ENCODE assay signal across 1 cellular context in the genomic region with DNA sequence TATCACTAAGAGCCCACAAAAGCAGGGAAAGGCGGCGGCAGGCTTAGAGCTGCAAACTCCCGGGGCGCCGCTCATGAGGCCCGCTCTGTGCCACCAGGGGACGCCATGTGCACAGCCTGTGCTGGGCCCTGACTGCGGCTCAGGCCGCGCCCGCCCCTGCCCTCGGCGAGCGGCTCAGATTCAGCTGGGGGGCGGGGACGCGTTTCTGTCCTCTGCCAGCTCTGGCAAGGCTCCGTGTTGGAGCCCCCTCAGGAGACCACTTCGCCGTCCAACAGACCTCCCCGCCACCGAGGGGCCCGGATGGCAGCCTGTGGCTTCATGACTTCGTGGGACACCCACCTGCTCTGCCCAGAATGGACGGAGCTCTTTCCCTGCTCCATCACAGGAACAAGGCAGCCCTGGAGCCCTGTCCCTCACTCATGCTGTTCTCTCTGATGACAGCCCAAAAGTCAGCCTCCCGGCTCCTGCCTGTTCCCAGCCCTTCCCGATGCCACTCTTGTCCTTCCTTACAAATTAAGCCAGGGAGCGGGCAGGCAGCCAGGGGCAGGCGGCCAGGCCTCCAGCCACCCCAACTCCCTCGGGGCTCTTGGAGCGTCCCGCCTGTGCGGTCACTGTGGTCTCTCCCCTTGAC.
TF ChIP-seq lines count a peak whose summit lies in the region.

No MANE protein-coding gene starts in this region.

TF ChIP-seq in K562, 482 proteins besides CTCF, POLR2A, EP300 and RAD21 (continued from another document and continues in another):
- TF ChIP-seq RBM14 (IDR thresholded peaks at IDR 0.05; ENCODE audit: borderline replicate concordance, insufficient read depth, low read depth, low read length) (no peak), STAT5B (CRISPR knock-in tag; IDR thresholded peaks at IDR 0.05) (no peak), CTBP1 (IDR thresholded peaks at IDR 0.05; ENCODE audit: borderline replicate concordance) (peak; percentile 32; the same call in 1 of the 2 replicates), XRCC5 (IDR thresholded peaks at IDR 0.05; ENCODE audit: low read depth, low read length) (no peak), GTF2E2 (tag; IDR thresholded peaks at IDR 0.05) (no peak), NCOA6 (IDR thresholded peaks at IDR 0.05) (no peak), ZNF76 (CRISPR knock-in tag; IDR thresholded peaks at IDR 0.05; ENCODE audit: borderline replicate concordance) (no peak), MED1 (CRISPR knock-in tag; IDR thresholded peaks at IDR 0.05; ENCODE audit: borderline replicate concordance) (no peak), PHF8 (IDR thresholded peaks at IDR 0.05; ENCODE audit: borderline replicate concordance, low read length) (no peak), ZNF695 (CRISPR knock-in tag; IDR thresholded peaks at IDR 0.05) (no peak), CBX8 (IDR thresholded peaks at IDR 0.05; ENCODE audit: borderline replicate concordance, extremely low read depth, low read depth, low read length, poor library complexity, severe bottlenecking) (no peak), JUN (IDR thresholded peaks at IDR 0.05; ENCODE audit: borderline replicate concordance, low read depth, low read length) (no peak), JUN (CRISPR knock-in tag; IDR thresholded peaks at IDR 0.05; ENCODE audit: borderline replicate concordance) (no peak), ATF7 (IDR thresholded peaks at IDR 0.05) (0 out of 2 replicates have a peak, but pooled peaks have one; percentile 9), SMAD1 (IDR thresholded peaks at IDR 0.05; ENCODE audit: low read depth, low read length, partially characterized antibody) (no peak), ZNF24 (IDR thresholded peaks at IDR 0.05) (no peak), SMARCA4 (IDR thresholded peaks at IDR 0.05) (no peak), ZNF764 (CRISPR knock-in tag; IDR thresholded peaks at IDR 0.05; ENCODE audit: low read depth) (no peak), TAF7 (tag; IDR thresholded peaks at IDR 0.05) (no peak), EZH2 (IDR thresholded peaks at IDR 0.05; ENCODE audit: borderline replicate concordance, low read depth, low read length) (no peak), TBP (optimal IDR thresholded peaks at IDR 0.05; ENCODE audit: low read depth, low read length) (no peak), PCBP1 (IDR thresholded peaks at IDR 0.05; ENCODE audit: low read depth, low read length, poor library complexity, severe bottlenecking) (peak; percentile 42), KLF13 (tag; IDR thresholded peaks at IDR 0.05; ENCODE audit: borderline replicate concordance, low read depth) (peak; percentile 77; the same call in 1 of the 2 replicates), ZNF41 (CRISPR knock-in tag; conservative IDR thresholded peaks at IDR 0.05) (no peak)
- TF ChIP-seq, protein P1, sequence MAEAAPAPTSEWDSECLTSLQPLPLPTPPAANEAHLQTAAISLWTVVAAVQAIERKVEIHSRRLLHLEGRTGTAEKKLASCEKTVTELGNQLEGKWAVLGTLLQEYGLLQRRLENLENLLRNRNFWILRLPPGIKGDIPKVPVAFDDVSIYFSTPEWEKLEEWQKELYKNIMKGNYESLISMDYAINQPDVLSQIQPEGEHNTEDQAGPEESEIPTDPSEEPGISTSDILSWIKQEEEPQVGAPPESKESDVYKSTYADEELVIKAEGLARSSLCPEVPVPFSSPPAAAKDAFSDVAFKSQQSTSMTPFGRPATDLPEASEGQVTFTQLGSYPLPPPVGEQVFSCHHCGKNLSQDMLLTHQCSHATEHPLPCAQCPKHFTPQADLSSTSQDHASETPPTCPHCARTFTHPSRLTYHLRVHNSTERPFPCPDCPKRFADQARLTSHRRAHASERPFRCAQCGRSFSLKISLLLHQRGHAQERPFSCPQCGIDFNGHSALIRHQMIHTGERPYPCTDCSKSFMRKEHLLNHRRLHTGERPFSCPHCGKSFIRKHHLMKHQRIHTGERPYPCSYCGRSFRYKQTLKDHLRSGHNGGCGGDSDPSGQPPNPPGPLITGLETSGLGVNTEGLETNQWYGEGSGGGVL (CRISPR knock-in tag; IDR thresholded peaks at IDR 0.05) = no peak
- TF ChIP-seq, protein P2, sequence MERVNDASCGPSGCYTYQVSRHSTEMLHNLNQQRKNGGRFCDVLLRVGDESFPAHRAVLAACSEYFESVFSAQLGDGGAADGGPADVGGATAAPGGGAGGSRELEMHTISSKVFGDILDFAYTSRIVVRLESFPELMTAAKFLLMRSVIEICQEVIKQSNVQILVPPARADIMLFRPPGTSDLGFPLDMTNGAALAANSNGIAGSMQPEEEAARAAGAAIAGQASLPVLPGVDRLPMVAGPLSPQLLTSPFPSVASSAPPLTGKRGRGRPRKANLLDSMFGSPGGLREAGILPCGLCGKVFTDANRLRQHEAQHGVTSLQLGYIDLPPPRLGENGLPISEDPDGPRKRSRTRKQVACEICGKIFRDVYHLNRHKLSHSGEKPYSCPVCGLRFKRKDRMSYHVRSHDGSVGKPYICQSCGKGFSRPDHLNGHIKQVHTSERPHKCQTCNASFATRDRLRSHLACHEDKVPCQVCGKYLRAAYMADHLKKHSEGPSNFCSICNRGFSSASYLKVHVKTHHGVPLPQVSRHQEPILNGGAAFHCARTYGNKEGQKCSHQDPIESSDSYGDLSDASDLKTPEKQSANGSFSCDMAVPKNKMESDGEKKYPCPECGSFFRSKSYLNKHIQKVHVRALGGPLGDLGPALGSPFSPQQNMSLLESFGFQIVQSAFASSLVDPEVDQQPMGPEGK (CRISPR knock-in tag; IDR thresholded peaks at IDR 0.05; ENCODE audit: borderline replicate concordance) = no peak
- TF ChIP-seq, protein P3, sequence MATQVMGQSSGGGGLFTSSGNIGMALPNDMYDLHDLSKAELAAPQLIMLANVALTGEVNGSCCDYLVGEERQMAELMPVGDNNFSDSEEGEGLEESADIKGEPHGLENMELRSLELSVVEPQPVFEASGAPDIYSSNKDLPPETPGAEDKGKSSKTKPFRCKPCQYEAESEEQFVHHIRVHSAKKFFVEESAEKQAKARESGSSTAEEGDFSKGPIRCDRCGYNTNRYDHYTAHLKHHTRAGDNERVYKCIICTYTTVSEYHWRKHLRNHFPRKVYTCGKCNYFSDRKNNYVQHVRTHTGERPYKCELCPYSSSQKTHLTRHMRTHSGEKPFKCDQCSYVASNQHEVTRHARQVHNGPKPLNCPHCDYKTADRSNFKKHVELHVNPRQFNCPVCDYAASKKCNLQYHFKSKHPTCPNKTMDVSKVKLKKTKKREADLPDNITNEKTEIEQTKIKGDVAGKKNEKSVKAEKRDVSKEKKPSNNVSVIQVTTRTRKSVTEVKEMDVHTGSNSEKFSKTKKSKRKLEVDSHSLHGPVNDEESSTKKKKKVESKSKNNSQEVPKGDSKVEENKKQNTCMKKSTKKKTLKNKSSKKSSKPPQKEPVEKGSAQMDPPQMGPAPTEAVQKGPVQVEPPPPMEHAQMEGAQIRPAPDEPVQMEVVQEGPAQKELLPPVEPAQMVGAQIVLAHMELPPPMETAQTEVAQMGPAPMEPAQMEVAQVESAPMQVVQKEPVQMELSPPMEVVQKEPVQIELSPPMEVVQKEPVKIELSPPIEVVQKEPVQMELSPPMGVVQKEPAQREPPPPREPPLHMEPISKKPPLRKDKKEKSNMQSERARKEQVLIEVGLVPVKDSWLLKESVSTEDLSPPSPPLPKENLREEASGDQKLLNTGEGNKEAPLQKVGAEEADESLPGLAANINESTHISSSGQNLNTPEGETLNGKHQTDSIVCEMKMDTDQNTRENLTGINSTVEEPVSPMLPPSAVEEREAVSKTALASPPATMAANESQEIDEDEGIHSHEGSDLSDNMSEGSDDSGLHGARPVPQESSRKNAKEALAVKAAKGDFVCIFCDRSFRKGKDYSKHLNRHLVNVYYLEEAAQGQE (CRISPR knock-in tag; IDR thresholded peaks at IDR 0.05; ENCODE audit: low read depth) = no peak
- TF ChIP-seq, protein P4, sequence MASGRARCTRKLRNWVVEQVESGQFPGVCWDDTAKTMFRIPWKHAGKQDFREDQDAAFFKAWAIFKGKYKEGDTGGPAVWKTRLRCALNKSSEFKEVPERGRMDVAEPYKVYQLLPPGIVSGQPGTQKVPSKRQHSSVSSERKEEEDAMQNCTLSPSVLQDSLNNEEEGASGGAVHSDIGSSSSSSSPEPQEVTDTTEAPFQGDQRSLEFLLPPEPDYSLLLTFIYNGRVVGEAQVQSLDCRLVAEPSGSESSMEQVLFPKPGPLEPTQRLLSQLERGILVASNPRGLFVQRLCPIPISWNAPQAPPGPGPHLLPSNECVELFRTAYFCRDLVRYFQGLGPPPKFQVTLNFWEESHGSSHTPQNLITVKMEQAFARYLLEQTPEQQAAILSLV (tag; IDR thresholded peaks at IDR 0.05) = no peak
- TF ChIP-seq, protein P5, sequence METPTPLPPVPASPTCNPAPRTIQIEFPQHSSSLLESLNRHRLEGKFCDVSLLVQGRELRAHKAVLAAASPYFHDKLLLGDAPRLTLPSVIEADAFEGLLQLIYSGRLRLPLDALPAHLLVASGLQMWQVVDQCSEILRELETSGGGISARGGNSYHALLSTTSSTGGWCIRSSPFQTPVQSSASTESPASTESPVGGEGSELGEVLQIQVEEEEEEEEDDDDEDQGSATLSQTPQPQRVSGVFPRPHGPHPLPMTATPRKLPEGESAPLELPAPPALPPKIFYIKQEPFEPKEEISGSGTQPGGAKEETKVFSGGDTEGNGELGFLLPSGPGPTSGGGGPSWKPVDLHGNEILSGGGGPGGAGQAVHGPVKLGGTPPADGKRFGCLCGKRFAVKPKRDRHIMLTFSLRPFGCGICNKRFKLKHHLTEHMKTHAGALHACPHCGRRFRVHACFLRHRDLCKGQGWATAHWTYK (CRISPR knock-in tag; IDR thresholded peaks at IDR 0.05) = no peak
- TF ChIP-seq, protein P6, sequence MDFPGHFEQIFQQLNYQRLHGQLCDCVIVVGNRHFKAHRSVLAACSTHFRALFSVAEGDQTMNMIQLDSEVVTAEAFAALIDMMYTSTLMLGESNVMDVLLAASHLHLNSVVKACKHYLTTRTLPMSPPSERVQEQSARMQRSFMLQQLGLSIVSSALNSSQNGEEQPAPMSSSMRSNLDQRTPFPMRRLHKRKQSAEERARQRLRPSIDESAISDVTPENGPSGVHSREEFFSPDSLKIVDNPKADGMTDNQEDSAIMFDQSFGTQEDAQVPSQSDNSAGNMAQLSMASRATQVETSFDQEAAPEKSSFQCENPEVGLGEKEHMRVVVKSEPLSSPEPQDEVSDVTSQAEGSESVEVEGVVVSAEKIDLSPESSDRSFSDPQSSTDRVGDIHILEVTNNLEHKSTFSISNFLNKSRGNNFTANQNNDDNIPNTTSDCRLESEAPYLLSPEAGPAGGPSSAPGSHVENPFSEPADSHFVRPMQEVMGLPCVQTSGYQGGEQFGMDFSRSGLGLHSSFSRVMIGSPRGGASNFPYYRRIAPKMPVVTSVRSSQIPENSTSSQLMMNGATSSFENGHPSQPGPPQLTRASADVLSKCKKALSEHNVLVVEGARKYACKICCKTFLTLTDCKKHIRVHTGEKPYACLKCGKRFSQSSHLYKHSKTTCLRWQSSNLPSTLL (IDR thresholded peaks at IDR 0.05) = no peak
- TF ChIP-seq, protein P7, sequence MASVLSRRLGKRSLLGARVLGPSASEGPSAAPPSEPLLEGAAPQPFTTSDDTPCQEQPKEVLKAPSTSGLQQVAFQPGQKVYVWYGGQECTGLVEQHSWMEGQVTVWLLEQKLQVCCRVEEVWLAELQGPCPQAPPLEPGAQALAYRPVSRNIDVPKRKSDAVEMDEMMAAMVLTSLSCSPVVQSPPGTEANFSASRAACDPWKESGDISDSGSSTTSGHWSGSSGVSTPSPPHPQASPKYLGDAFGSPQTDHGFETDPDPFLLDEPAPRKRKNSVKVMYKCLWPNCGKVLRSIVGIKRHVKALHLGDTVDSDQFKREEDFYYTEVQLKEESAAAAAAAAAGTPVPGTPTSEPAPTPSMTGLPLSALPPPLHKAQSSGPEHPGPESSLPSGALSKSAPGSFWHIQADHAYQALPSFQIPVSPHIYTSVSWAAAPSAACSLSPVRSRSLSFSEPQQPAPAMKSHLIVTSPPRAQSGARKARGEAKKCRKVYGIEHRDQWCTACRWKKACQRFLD (CRISPR knock-in tag; IDR thresholded peaks at IDR 0.05) = no peak
- TF ChIP-seq, protein P8, sequence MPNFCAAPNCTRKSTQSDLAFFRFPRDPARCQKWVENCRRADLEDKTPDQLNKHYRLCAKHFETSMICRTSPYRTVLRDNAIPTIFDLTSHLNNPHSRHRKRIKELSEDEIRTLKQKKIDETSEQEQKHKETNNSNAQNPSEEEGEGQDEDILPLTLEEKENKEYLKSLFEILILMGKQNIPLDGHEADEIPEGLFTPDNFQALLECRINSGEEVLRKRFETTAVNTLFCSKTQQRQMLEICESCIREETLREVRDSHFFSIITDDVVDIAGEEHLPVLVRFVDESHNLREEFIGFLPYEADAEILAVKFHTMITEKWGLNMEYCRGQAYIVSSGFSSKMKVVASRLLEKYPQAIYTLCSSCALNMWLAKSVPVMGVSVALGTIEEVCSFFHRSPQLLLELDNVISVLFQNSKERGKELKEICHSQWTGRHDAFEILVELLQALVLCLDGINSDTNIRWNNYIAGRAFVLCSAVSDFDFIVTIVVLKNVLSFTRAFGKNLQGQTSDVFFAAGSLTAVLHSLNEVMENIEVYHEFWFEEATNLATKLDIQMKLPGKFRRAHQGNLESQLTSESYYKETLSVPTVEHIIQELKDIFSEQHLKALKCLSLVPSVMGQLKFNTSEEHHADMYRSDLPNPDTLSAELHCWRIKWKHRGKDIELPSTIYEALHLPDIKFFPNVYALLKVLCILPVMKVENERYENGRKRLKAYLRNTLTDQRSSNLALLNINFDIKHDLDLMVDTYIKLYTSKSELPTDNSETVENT (CRISPR knock-in tag; IDR thresholded peaks at IDR 0.05) = no peak
- TF ChIP-seq, protein P9, sequence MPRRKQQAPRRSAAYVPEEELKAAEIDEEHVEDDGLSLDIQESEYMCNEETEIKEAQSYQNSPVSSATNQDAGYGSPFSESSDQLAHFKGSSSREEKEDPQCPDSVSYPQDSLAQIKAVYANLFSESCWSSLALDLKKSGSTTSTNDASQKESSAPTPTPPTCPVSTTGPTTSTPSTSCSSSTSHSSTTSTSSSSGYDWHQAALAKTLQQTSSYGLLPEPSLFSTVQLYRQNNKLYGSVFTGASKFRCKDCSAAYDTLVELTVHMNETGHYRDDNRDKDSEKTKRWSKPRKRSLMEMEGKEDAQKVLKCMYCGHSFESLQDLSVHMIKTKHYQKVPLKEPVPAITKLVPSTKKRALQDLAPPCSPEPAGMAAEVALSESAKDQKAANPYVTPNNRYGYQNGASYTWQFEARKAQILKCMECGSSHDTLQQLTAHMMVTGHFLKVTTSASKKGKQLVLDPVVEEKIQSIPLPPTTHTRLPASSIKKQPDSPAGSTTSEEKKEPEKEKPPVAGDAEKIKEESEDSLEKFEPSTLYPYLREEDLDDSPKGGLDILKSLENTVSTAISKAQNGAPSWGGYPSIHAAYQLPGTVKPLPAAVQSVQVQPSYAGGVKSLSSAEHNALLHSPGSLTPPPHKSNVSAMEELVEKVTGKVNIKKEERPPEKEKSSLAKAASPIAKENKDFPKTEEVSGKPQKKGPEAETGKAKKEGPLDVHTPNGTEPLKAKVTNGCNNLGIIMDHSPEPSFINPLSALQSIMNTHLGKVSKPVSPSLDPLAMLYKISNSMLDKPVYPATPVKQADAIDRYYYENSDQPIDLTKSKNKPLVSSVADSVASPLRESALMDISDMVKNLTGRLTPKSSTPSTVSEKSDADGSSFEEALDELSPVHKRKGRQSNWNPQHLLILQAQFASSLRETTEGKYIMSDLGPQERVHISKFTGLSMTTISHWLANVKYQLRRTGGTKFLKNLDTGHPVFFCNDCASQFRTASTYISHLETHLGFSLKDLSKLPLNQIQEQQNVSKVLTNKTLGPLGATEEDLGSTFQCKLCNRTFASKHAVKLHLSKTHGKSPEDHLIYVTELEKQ (CRISPR knock-in tag; IDR thresholded peaks at IDR 0.05) = no peak
